In genomic region chrX:63761639-63762038, GRCh38 we compare ENCODE assay signal across 11 cellular contexts. TPM values are rescaled to one million over a fixed set of nuclear protein-coding genes. Genes with fewer than 3 reads are reported as not detected.
DNase-seq lines count a peak whose midpoint lies in the region; ATAC-seq and TF ChIP-seq lines count a peak whose summit lies in the region.
"Had no signal": no experiment of that assay in that cellular context is flagged by ENCODE, and none has a peak within 500 bp of the region (broad histone marks: within the 10 kb centered on the region; RNA-seq: fewer than 3 reads in every experiment).

No MANE protein-coding gene starts in this region.

- DNase-seq in NCI-H82 (lab: John Stamatoyannopoulos, UW) (peak; percentile 27), NCI-H82 treated with DMSO at 0.1 percent for 48 hours (lab: John Stamatoyannopoulos, UW; ENCODE audit: unreplicated experiment) (no peak), OCI-LY7 (ENCODE audit: low spot score) (peak; percentile 21), pons (ENCODE audit: low spot score) (peak; percentile 12), hypothalamus (lab: John Stamatoyannopoulos, UW) (no peak), AG08396 (ENCODE audit: low spot score) (no peak)
- no peak for DNase-seq in activated T-cell treated with anti-CD3 and anti-CD28 coated beads, Interleukin-2, amount 50 U/mL, for 24 hours
- DNase-seq: IMR-90, nucleus accumbens had no signal

- H3K4me3 ChIP-seq in OCI-LY7 (ENCODE audit: low read depth, low read length, poor library complexity, severe bottlenecking) = no peak overlapping the region
- H3K4me3 ChIP-seq: suprapubic skin had no signal

- no peaks in the 10 kb centered on the region for H3K9me2 ChIP-seq in OCI-LY7 (ENCODE audit: insufficient read depth, low read length)

- peaks cover 6% of the 10 kb centered on the region for H3K4me1 Mint-ChIP-seq in activated T-cell treated with anti-CD3 and anti-CD28 coated beads, Interleukin-2, amount 50 U/mL, for 24 hours (ENCODE audit: low read depth)

- CTCF ChIA-PET in OCI-LY7 (lab: Charles Lee; ENCODE audit: unreplicated experiment) = no interaction called here

- no peak overlapping the region for H3K27ac ChIP-seq in OCI-LY7 (ENCODE audit: low read depth, low read length, poor library complexity, severe bottlenecking)
- H3K27ac ChIP-seq: suprapubic skin had no signal

- H2AFZ ChIP-seq in OCI-LY7 (ENCODE audit: low read length) = 0 out of 2 replicates have a peak overlapping the region, but pooled peaks have one; percentile 31

- POLR2A ChIA-PET in OCI-LY7 (lab: Charles Lee) = no interaction called here

- no peaks in the 10 kb centered on the region for H3K9me3 Mint-ChIP-seq in activated T-cell treated with anti-CD3 and anti-CD28 coated beads, Interleukin-2, amount 50 U/mL, for 24 hours

- intact Hi-C loops in OCI-LY7 (cut with micrococcal nuclease; ENCODE audit: unreplicated experiment) = no loop called here

- H3K27me3 Mint-ChIP-seq in activated T-cell treated with anti-CD3 and anti-CD28 coated beads, Interleukin-2, amount 50 U/mL, for 24 hours = peaks cover 45% of the 10 kb centered on the region

- H3K36me3 Mint-ChIP-seq in activated T-cell treated with anti-CD3 and anti-CD28 coated beads, Interleukin-2, amount 50 U/mL, for 24 hours (ENCODE audit: low read depth) = no peaks in the 10 kb centered on the region

- no peak overlapping the region for H3K27ac Mint-ChIP-seq in activated T-cell treated with anti-CD3 and anti-CD28 coated beads, Interleukin-2, amount 50 U/mL, for 24 hours

- no peaks in the 10 kb centered on the region for H3K36me3 ChIP-seq in OCI-LY7 (ENCODE audit: insufficient read depth, low read length)
- H3K36me3 ChIP-seq: suprapubic skin had no signal

- H3K9me3 ChIP-seq in OCI-LY7 (ENCODE audit: low read length) = no peaks in the 10 kb centered on the region
- H3K9me3 ChIP-seq: suprapubic skin had no signal

- no peaks in the 10 kb centered on the region for H3K79me2 ChIP-seq in OCI-LY7 (ENCODE audit: insufficient read depth, low read depth, low read length)

- no peaks in the 10 kb centered on the region for H4K20me1 ChIP-seq in OCI-LY7 (ENCODE audit: insufficient read depth, low read length)

- peak; percentile 63 for ATAC-seq in HG02763 (IDR thresholded peaks at IDR 0.05; ENCODE audit: unreplicated experiment)

- no peak overlapping the region for H3K4me3 Mint-ChIP-seq in activated T-cell treated with anti-CD3 and anti-CD28 coated beads, Interleukin-2, amount 50 U/mL, for 24 hours

- no peak overlapping the region for H3K4me2 ChIP-seq in OCI-LY7 (ENCODE audit: low read length)

- BruUV-seq in OCI-LY7 (replicated peaks; lab: Mats Ljungman, UMichigan) = no TSS peak

- H3K4me1 ChIP-seq in OCI-LY7 (ENCODE audit: insufficient read depth, low read length, poor library complexity, severe bottlenecking) = peaks cover 5% of the 10 kb centered on the region
- H3K4me1 ChIP-seq: suprapubic skin had no signal

- peak; percentile 33; the same call in 1 of the 2 replicates for TF ChIP-seq CTCF in OCI-LY7 (conservative IDR thresholded peaks at IDR 0.05; ENCODE audit: low read length)

RNA-seq across cellular contexts. Expression of gene ARHGEF9, which starts 23.4 kb away (rescaled TPM):
- 12.8 and 18.4 TPM in 2 replicates for total RNA-seq in OCI-LY7 (2014; rRNA removed; shearing (Covaris generic))
- total RNA-seq in OCI-LY7 (2022) = 21.7 and 26.7 TPM in 2 replicates

Comparison
In these comparisons a context has a peak if more than half of its experiments do, and no peak if none do; other contexts are left out.
1. DNase-seq: peak in NCI-H82 (single experiment), OCI-LY7 (single experiment) and pons (single experiment); none in NCI-H82 treated with DMSO at 0.1 percent for 48 hours (single experiment), activated T-cell treated with anti-CD3 and anti-CD28 coated beads, Interleukin-2, amount 50 U/mL, for 24 hours (single experiment), hypothalamus (0 of 51) and AG08396 (single experiment).